In the genomic region with DNA sequence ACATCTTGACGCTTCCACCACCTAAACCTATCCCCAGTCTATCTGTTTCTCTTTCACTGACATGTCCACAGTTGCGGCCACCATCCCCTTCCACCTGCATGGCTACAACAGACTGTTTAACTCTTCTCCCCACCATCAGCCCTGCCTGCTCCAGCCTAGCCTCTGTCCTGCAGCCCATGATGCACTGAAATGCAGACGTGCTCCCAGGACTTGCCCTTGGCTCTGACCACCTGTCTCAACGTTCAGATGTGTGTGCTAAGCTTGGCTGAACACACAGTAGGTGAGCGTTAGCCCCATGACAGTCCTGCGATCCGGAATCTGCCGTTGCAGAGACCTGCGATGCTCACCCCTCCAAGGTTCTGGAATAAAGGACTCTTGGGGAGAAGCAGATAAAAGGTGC, we compare ENCODE assay signal across 26 cellular contexts. TPM values are rescaled to one million over a fixed set of nuclear protein-coding genes. Genes with fewer than 3 reads are reported as not detected.
DNase-seq lines count a peak whose midpoint lies in the region; ATAC-seq and TF ChIP-seq lines count a peak whose summit lies in the region.
"Had no signal": no experiment of that assay in that cellular context is flagged by ENCODE, and none has a peak within 500 bp of the region (broad histone marks: within the 10 kb centered on the region; RNA-seq: fewer than 3 reads in every experiment).

No MANE protein-coding gene starts in this region.

- H3K4me1 ChIP-seq in neuronal stem cell (ENCODE audit: control insufficient read depth in 2 of 2, insufficient read depth in 1 of 2, low read depth in 1 of 2, low read length in 2 of 2) (peaks cover 30 to 42% of the 10 kb centered on the region in 2 donors), aorta (ENCODE audit: control insufficient read depth in 1 of 2, insufficient read depth in 2 of 2, low read length in 2 of 2) (no peaks in the 10 kb centered on the region), GM23338 (ENCODE audit: insufficient read depth) (peaks cover 13% of the 10 kb centered on the region)
- H3K4me1 ChIP-seq: HAP-1 had no signal

- no peaks in the 10 kb centered on the region for H3K36me3 ChIP-seq in neuronal stem cell (replicated peaks in 1 of 2; ENCODE audit: control insufficient read depth in 2 of 2, insufficient read depth in 2 of 2, low read length in 2 of 2)
- peaks cover 0 to 5% of the 10 kb centered on the region in 2 donors for H3K36me3 ChIP-seq in aorta (ENCODE audit: control insufficient read depth in 1 of 2, insufficient read depth in 2 of 2, low read length in 1 of 2)
- no peaks in the 10 kb centered on the region for H3K36me3 ChIP-seq in GM23338 (ENCODE audit: insufficient read depth)
- H3K36me3 ChIP-seq: HAP-1, MG63 had no signal

- H4K91ac ChIP-seq in neuronal stem cell (ENCODE audit: low read depth, low read length, poor library complexity), result peak overlapping the region; percentile 7

- no peaks in the 10 kb centered on the region for H3K9me3 Mint-ChIP-seq in dendritic cell treated with granulocyte-macrophage colony-stimulating factor and Interleukin-4, amounts not matched to agents 40 ng/mL and 50 ng/mL, for 4 days
- H3K9me3 Mint-ChIP-seq in GM23338, result peaks cover 5% of the 10 kb centered on the region; the same call in 1 of the 3 replicates
- H3K9me3 Mint-ChIP-seq: CD8-positive, alpha-beta T cell; HFFc6 had no signal

- peak overlapping the region; percentile 52 for H2BK12ac ChIP-seq in neuronal stem cell (ENCODE audit: low read length)

- H3K4me1 Mint-ChIP-seq in dendritic cell treated with granulocyte-macrophage colony-stimulating factor and Interleukin-4, amounts not matched to agents 40 ng/mL and 50 ng/mL, for 4 days (ENCODE audit: low read depth), result peaks cover 59% of the 10 kb centered on the region
- H3K4me1 Mint-ChIP-seq in GM23338, result peaks cover 24% of the 10 kb centered on the region

- H4K8ac ChIP-seq in neuronal stem cell (ENCODE audit: low read depth, low read length), result no peak overlapping the region

- H2AK5ac ChIP-seq in neuronal stem cell (ENCODE audit: low read depth, low read length), result peak overlapping the region; percentile 54

- no peak overlapping the region for H3K4ac ChIP-seq in neuronal stem cell (ENCODE audit: low read length)

- H3K4me2 ChIP-seq in neuronal stem cell (ENCODE audit: insufficient read depth, low read length, poor library complexity, severe bottlenecking) (peak overlapping the region; percentile 22), GM23338 (no peak overlapping the region)

- H4K20me1 ChIP-seq in GM23338 (replicated peaks; ENCODE audit: insufficient read depth), result no peaks in the 10 kb centered on the region

- no peak overlapping the region for H2BK5ac ChIP-seq in neuronal stem cell (ENCODE audit: low read length)

- H3K9ac ChIP-seq in neuronal stem cell (ENCODE audit: low read depth, low read length, poor library complexity), result no peak overlapping the region

- no peak overlapping the region for H3K23ac ChIP-seq in neuronal stem cell (ENCODE audit: low read depth, low read length, poor library complexity)

- H3K9me2 ChIP-seq in GM23338 (ENCODE audit: insufficient read depth), result no peaks in the 10 kb centered on the region

- peaks cover 5 to 6% of the 10 kb centered on the region in 2 donors for H3K9me3 ChIP-seq in neuronal stem cell (replicated peaks in 1 of 2; ENCODE audit: control insufficient read depth in 2 of 2, insufficient read depth in 1 of 2, low read depth in 1 of 2, low read length in 2 of 2)
- H3K9me3 ChIP-seq in aorta (ENCODE audit: control insufficient read depth, low read length), result no peaks in the 10 kb centered on the region
- H3K9me3 ChIP-seq: Caco-2, HAP-1, MG63 had no signal

- no peaks in the 10 kb centered on the region for H3K79me2 ChIP-seq in GM23338 (replicated peaks; ENCODE audit: insufficient read depth)

- peak overlapping the region; percentile 37 for H2BK15ac ChIP-seq in neuronal stem cell (ENCODE audit: low read length)

- no peaks in the 10 kb centered on the region for H3F3A ChIP-seq in GM23338 (replicated peaks; ENCODE audit: low read depth)

- no peak overlapping the region for H3K4me3 Mint-ChIP-seq in dendritic cell treated with granulocyte-macrophage colony-stimulating factor and Interleukin-4, amounts not matched to agents 40 ng/mL and 50 ng/mL, for 4 days
- no peak overlapping the region for H3K4me3 Mint-ChIP-seq in GM23338
- H3K4me3 Mint-ChIP-seq: CD8-positive, alpha-beta T cell; HFFc6 had no signal

- no peak for TF ChIP-seq CTCF in GM20000 (IDR thresholded peaks at IDR 0.05; ENCODE audit: extremely low read depth, missing control alignments)
- TF ChIP-seq CTCF in GM23338 (conservative IDR thresholded peaks at IDR 0.05; ENCODE audit: low read depth in 2 of 2), result no peak

- H3K4me3 ChIP-seq in neuronal stem cell (ENCODE audit: low read length in 2 of 2) (no peak overlapping the region), aorta (ENCODE audit: low read length in 2 of 2) (no peak overlapping the region), GM23338 (no peak overlapping the region)
- H3K4me3 ChIP-seq: HAP-1, MG63 had no signal

- ATAC-seq in aorta (ENCODE audit: low FRiP score), result no peak
- no peak for ATAC-seq in GM23338
- no peak for ATAC-seq in HG02938 (IDR thresholded peaks at IDR 0.05; ENCODE audit: unreplicated experiment)
- ATAC-seq: CD8-positive, alpha-beta T cell had no signal

- H2AFZ ChIP-seq in neuronal stem cell (ENCODE audit: low read length) (no peak overlapping the region), GM23338 (no peak overlapping the region)

- no peak overlapping the region for H3K14ac ChIP-seq in neuronal stem cell (ENCODE audit: low read length)

- intact Hi-C loops in dendritic cell treated with granulocyte-macrophage colony-stimulating factor and Interleukin-4, amounts not matched to agents 40 ng/mL and 50 ng/mL, for 4 days (cut with micrococcal nuclease), result no loop called here
- intact Hi-C loops in aorta (cut with DNase I), result loop anchor here (10.0 kb wide), 2 partner anchors 355 to 365 kb away; no protein-coding TSS in a partner anchor

- peak; percentile 3 for DNase-seq in GM20000 (ENCODE audit: low spot score)
- DNase-seq in neuronal stem cell (ENCODE audit: low spot score), result no peak
- peak; percentile 11 to 41 for DNase-seq in aorta
- no peak for DNase-seq in iPS-NIHi7 (ENCODE audit: extremely low spot score)
- DNase-seq in GM23338 (ENCODE audit: low spot score), result no peak
- DNase-seq: C1 segment of cervical spinal cord; Caco-2; CD8-positive, alpha-beta T cell; DMS 273 treated with DMSO at 0.1 percent for 48 hours; DMS79; EL; GDM1; HFFc6; KBM-7; MG63; NCI-H1105 treated with DMSO at 0.1 percent for 48 hours; NCI-H2029; NCI-H2227 treated with DMSO at 0.1 percent for 48 hours; NCI-H526 treated with DMSO at 0.1 percent for 48 hours; RPMI8226; SHP77 had no signal

- peaks cover 4% of the 10 kb centered on the region for H3K27me3 Mint-ChIP-seq in dendritic cell treated with granulocyte-macrophage colony-stimulating factor and Interleukin-4, amounts not matched to agents 40 ng/mL and 50 ng/mL, for 4 days
- H3K27me3 Mint-ChIP-seq in GM23338 (ENCODE audit: insufficient read depth, low read depth, poor library complexity), result peaks cover 18% of the 10 kb centered on the region

- peak overlapping the region; percentile 84 for H3K27ac ChIP-seq in neuronal stem cell (replicated peaks; ENCODE audit: low read length)
- H3K27ac ChIP-seq in aorta (ENCODE audit: low read depth in 1 of 2, low read length in 2 of 2), result no peak overlapping the region
- H3K27ac ChIP-seq in GM23338 (ENCODE audit: low read depth), result no peak overlapping the region

- H3K79me1 ChIP-seq in neuronal stem cell (ENCODE audit: low read depth, low read length), result no peaks in the 10 kb centered on the region

- H3K27ac Mint-ChIP-seq in dendritic cell treated with granulocyte-macrophage colony-stimulating factor and Interleukin-4, amounts not matched to agents 40 ng/mL and 50 ng/mL, for 4 days, result peak overlapping the region; percentile 96
- no peak overlapping the region for H3K27ac Mint-ChIP-seq in GM23338
- H3K27ac Mint-ChIP-seq: CD8-positive, alpha-beta T cell; HFFc6 had no signal

- peaks cover 0 to 2% (median 0%) of the 10 kb centered on the region in 3 experiments for H3K27me3 ChIP-seq in neuronal stem cell (ENCODE audit: control insufficient read depth in 3 of 3, insufficient read depth in 3 of 3, low read depth in 1 of 3, low read length in 3 of 3)
- no peaks in the 10 kb centered on the region for H3K27me3 ChIP-seq in aorta (ENCODE audit: control insufficient read depth in 1 of 2, insufficient read depth in 2 of 2, low read length in 1 of 2)
- no peaks in the 10 kb centered on the region; the same call in 1 of the 2 replicates for H3K27me3 ChIP-seq in GM23338 (ENCODE audit: insufficient read depth)
- H3K27me3 ChIP-seq: MG63 had no signal

- H3K36me3 Mint-ChIP-seq in dendritic cell treated with granulocyte-macrophage colony-stimulating factor and Interleukin-4, amounts not matched to agents 40 ng/mL and 50 ng/mL, for 4 days (ENCODE audit: low read depth), result peaks cover 29% of the 10 kb centered on the region
- no peaks in the 10 kb centered on the region for H3K36me3 Mint-ChIP-seq in GM23338 (ENCODE audit: low read depth)

- peak overlapping the region; percentile 32 for H3K18ac ChIP-seq in neuronal stem cell (ENCODE audit: low read length)

- no CpG with 5 or more reads among the region's 9 CpGs for WGBS in neuronal stem cell (ENCODE audit: extremely low coverage in 2 of 2, insufficient read length in 2 of 2, insufficient replicate concordance in 1 of 2), 2 donors
- WGBS in aorta, 2 donors, result 90 to 91% methylated on average over 9 of the region's 9 CpGs

- no peak overlapping the region for H2BK120ac ChIP-seq in neuronal stem cell (ENCODE audit: low read depth, low read length)

TF ChIP-seq in GM23338, 12 proteins besides CTCF, POLR2A, EP300 and RAD21 (continues in another document):
- TF ChIP-seq STAT1 (IDR thresholded peaks at IDR 0.05; ENCODE audit: unreplicated experiment) (no peak), CREB1 (CRISPR knock-in tag; IDR thresholded peaks at IDR 0.05; ENCODE audit: low read depth) (no peak), ZNF114 (CRISPR knock-in tag; IDR thresholded peaks at IDR 0.05) (no peak), NANOG (IDR thresholded peaks at IDR 0.05; ENCODE audit: borderline replicate concordance) (no peak)

RNA-seq across cellular contexts. Expression of a gene that starts 22.7 kb away (rescaled TPM):
- polyA plus RNA-seq in neuronal stem cell (2013, experiment 1 of 2), result 9.3 TPM
- 9.2 TPM for polyA plus RNA-seq in neuronal stem cell (2013, experiment 2 of 2)
- 10 to 100 TPM; 90.5 to 93.4 TPM for total RNA-seq in aorta
- polyA plus RNA-seq in aorta (100 to 1,000 TPM in 1 of 2 donors, 10 to 100 TPM in 1; 74.8 to 110 TPM), GM23338 (2016; fragmentation: Nextera tagmentation; extraction: Ambion mirVana) (2.6 and 2.8 TPM in 2 replicates)
- total RNA-seq in GM23338 (2014; rRNA removed; shearing (Covaris generic)), result 11.5 and 12.7 TPM in 2 replicates

RNA-seq across cellular contexts. Expression of a gene that starts 32.7 kb away (rescaled TPM):
- polyA plus RNA-seq in neuronal stem cell (2013, experiment 1 of 2), result 2.4 TPM
- 2.0 TPM for polyA plus RNA-seq in neuronal stem cell (2013, experiment 2 of 2)
- total RNA-seq in aorta, result not detected
- polyA plus RNA-seq in aorta, result not detected
- not detected in 2 replicates for total RNA-seq in GM23338 (2014; rRNA removed; shearing (Covaris generic))
- not detected in 2 replicates for polyA plus RNA-seq in GM23338 (2016; fragmentation: Nextera tagmentation; extraction: Ambion mirVana)
- total RNA-seq: A673, Caco-2, NCI-H460 had no signal

RNA-seq across cellular contexts. Expression of a gene that starts 52.7 kb away (rescaled TPM):
- polyA plus RNA-seq in neuronal stem cell (2013, experiment 1 of 2), result 1.1 TPM
- 0.79 TPM for polyA plus RNA-seq in neuronal stem cell (2013, experiment 2 of 2)
- 1 to 10 TPM; 7.0 to 9.5 TPM for total RNA-seq in aorta
- polyA plus RNA-seq in aorta (10 to 100 TPM in 1 of 2 donors, 1 to 10 TPM in 1; 6.3 to 10.1 TPM), GM23338 (2016; fragmentation: Nextera tagmentation; extraction: Ambion mirVana) (1.8 and 2.1 TPM in 2 replicates)
- total RNA-seq in GM23338 (2014; rRNA removed; shearing (Covaris generic)), result 2.6 and 3.3 TPM in 2 replicates

Comparison
In these comparisons a context has a peak if more than half of its experiments do, and no peak if none do; other contexts are left out.
1. DNase-seq: peak in GM20000 (single experiment) and aorta (2 of 2); none in neuronal stem cell (single experiment), iPS-NIHi7 (single experiment) and GM23338 (single experiment).